Comparison of ENCODE assay signal across 1 cellular context in the genomic region with DNA sequence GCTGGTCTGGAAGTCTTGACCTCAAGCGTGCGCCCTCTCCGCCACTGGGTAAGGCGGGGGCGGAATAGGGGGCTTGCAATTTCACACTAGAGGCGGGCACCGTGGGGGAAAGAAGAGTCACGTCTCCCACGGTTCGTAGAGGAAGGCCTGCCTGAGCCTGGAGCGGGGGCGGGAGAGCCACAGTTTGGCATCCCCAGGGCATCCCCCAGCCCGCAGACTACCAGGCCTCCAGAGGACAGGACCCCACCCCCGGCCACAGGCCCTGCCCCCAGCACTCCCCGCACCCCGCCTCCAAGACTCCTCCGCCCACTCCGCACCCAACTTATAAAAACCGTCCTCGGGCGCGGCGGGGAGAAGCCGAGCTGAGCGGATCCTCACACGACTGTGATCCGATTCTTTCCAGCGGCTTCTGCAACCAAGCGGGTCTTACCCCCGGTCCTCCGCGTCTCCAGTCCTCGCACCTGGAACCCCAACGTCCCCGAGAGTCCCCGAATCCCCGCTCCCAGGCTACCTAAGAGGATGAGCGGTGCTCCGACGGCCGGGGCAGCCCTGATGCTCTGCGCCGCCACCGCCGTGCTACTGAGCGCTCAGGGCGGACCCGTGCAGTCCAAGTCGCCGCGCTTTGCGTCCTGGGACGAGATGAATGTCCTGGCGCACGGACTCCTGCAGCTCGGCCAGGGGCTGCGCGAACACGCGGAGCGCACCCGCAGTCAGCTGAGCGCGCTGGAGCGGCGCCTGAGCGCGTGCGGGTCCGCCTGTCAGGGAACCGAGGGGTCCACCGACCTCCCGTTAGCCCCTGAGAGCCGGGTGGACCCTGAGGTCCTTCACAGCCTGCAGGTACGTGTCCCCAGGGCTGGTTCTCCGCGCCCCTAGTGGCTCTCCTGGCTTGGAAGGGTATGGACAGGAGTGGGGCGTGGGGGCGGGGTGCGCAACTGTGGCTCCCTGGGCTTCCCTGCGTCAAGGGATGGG.
TF ChIP-seq lines count a peak whose summit lies in the region.

ANGPTL4 (plus strand) TSS at position 353 of the 969 bp plus-strand sequence; CDS start at position 520, 167 bp downstream.

TF ChIP-seq in HepG2, 621 proteins besides CTCF, POLR2A, EP300 and RAD21 (continued from another document and continues in another):
- TF ChIP-seq, protein P1, sequence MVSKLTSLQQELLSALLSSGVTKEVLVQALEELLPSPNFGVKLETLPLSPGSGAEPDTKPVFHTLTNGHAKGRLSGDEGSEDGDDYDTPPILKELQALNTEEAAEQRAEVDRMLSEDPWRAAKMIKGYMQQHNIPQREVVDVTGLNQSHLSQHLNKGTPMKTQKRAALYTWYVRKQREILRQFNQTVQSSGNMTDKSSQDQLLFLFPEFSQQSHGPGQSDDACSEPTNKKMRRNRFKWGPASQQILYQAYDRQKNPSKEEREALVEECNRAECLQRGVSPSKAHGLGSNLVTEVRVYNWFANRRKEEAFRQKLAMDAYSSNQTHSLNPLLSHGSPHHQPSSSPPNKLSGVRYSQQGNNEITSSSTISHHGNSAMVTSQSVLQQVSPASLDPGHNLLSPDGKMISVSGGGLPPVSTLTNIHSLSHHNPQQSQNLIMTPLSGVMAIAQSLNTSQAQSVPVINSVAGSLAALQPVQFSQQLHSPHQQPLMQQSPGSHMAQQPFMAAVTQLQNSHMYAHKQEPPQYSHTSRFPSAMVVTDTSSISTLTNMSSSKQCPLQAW (CRISPR knock-in tag; IDR thresholded peaks at IDR 0.05), result peak; percentile 76
- TF ChIP-seq ZNF709 (CRISPR knock-in tag; IDR thresholded peaks at IDR 0.05) (0 out of 2 replicates have a peak, but pooled peaks have one; percentile 33), ZBTB42 (CRISPR knock-in tag; IDR thresholded peaks at IDR 0.05) (0 out of 2 replicates have a peak, but pooled peaks have one; percentile 32), GATA4 (IDR thresholded peaks at IDR 0.05; ENCODE audit: borderline replicate concordance, low read depth) (peak; percentile 32; the same call in 1 of the 2 replicates), MYPOP (CRISPR knock-in tag; IDR thresholded peaks at IDR 0.05) (peak; percentile 96), AKAP8 (CRISPR knock-in tag; IDR thresholded peaks at IDR 0.05) (0 out of 2 replicates have a peak, but pooled peaks have one; percentile 88), ZNF761 (CRISPR knock-in tag; conservative IDR thresholded peaks at IDR 0.05) (no peak; the same call in 1 of the 2 replicates), PAXIP1 (CRISPR knock-in tag; conservative IDR thresholded peaks at IDR 0.05) (peak; percentile 27; the same call in 1 of the 2 replicates), MAFK (conservative IDR thresholded peaks at IDR 0.05 in 1 of 2, IDR thresholded peaks at IDR 0.05 in 1 of 2; ENCODE audit: low read length in 2 of 2) (no peak), NR2F2 (IDR thresholded peaks at IDR 0.05; ENCODE audit: borderline replicate concordance, low read depth) (no peak), JARID2 (CRISPR knock-in tag; IDR thresholded peaks at IDR 0.05; ENCODE audit: insufficient replicate concordance) (no peak), TRIM24 (CRISPR knock-in tag; IDR thresholded peaks at IDR 0.05) (0 out of 2 replicates have a peak, but pooled peaks have one; percentile 45), ZNF543 (CRISPR knock-in tag; IDR thresholded peaks at IDR 0.05) (peak; percentile 66; the same call in 1 of the 2 replicates), KDM5A (IDR thresholded peaks at IDR 0.05; ENCODE audit: borderline replicate concordance, low read length) (no peak), JUND (CRISPR knock-in tag; IDR thresholded peaks at IDR 0.05) (no peak), ZNF790 (CRISPR knock-in tag; IDR thresholded peaks at IDR 0.05; ENCODE audit: borderline replicate concordance) (peak; percentile 52; the same call in 1 of the 2 replicates), ZNF564 (CRISPR knock-in tag; IDR thresholded peaks at IDR 0.05) (peak; percentile 97), ETS1 (CRISPR knock-in tag; IDR thresholded peaks at IDR 0.05) (no peak), DRAP1 (CRISPR knock-in tag; IDR thresholded peaks at IDR 0.05) (peak; percentile 96), NFKB2 (CRISPR knock-in tag; IDR thresholded peaks at IDR 0.05; ENCODE audit: borderline replicate concordance) (0 out of 2 replicates have a peak, but pooled peaks have one; percentile 41), SALL1 (CRISPR knock-in tag; IDR thresholded peaks at IDR 0.05) (peak; percentile 71; the same call in 1 of the 2 replicates), ZFY (CRISPR knock-in tag; IDR thresholded peaks at IDR 0.05) (0 out of 2 replicates have a peak, but pooled peaks have one; percentile 3)
- TF ChIP-seq, protein P2, sequence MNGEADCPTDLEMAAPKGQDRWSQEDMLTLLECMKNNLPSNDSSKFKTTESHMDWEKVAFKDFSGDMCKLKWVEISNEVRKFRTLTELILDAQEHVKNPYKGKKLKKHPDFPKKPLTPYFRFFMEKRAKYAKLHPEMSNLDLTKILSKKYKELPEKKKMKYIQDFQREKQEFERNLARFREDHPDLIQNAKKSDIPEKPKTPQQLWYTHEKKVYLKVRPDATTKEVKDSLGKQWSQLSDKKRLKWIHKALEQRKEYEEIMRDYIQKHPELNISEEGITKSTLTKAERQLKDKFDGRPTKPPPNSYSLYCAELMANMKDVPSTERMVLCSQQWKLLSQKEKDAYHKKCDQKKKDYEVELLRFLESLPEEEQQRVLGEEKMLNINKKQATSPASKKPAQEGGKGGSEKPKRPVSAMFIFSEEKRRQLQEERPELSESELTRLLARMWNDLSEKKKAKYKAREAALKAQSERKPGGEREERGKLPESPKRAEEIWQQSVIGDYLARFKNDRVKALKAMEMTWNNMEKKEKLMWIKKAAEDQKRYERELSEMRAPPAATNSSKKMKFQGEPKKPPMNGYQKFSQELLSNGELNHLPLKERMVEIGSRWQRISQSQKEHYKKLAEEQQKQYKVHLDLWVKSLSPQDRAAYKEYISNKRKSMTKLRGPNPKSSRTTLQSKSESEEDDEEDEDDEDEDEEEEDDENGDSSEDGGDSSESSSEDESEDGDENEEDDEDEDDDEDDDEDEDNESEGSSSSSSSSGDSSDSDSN (CRISPR knock-in tag; IDR thresholded peaks at IDR 0.05), result peak; percentile 82
- TF ChIP-seq, protein P3, sequence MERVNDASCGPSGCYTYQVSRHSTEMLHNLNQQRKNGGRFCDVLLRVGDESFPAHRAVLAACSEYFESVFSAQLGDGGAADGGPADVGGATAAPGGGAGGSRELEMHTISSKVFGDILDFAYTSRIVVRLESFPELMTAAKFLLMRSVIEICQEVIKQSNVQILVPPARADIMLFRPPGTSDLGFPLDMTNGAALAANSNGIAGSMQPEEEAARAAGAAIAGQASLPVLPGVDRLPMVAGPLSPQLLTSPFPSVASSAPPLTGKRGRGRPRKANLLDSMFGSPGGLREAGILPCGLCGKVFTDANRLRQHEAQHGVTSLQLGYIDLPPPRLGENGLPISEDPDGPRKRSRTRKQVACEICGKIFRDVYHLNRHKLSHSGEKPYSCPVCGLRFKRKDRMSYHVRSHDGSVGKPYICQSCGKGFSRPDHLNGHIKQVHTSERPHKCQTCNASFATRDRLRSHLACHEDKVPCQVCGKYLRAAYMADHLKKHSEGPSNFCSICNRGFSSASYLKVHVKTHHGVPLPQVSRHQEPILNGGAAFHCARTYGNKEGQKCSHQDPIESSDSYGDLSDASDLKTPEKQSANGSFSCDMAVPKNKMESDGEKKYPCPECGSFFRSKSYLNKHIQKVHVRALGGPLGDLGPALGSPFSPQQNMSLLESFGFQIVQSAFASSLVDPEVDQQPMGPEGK (CRISPR knock-in tag; IDR thresholded peaks at IDR 0.05), result peak; percentile 57
- TF ChIP-seq, protein P4, sequence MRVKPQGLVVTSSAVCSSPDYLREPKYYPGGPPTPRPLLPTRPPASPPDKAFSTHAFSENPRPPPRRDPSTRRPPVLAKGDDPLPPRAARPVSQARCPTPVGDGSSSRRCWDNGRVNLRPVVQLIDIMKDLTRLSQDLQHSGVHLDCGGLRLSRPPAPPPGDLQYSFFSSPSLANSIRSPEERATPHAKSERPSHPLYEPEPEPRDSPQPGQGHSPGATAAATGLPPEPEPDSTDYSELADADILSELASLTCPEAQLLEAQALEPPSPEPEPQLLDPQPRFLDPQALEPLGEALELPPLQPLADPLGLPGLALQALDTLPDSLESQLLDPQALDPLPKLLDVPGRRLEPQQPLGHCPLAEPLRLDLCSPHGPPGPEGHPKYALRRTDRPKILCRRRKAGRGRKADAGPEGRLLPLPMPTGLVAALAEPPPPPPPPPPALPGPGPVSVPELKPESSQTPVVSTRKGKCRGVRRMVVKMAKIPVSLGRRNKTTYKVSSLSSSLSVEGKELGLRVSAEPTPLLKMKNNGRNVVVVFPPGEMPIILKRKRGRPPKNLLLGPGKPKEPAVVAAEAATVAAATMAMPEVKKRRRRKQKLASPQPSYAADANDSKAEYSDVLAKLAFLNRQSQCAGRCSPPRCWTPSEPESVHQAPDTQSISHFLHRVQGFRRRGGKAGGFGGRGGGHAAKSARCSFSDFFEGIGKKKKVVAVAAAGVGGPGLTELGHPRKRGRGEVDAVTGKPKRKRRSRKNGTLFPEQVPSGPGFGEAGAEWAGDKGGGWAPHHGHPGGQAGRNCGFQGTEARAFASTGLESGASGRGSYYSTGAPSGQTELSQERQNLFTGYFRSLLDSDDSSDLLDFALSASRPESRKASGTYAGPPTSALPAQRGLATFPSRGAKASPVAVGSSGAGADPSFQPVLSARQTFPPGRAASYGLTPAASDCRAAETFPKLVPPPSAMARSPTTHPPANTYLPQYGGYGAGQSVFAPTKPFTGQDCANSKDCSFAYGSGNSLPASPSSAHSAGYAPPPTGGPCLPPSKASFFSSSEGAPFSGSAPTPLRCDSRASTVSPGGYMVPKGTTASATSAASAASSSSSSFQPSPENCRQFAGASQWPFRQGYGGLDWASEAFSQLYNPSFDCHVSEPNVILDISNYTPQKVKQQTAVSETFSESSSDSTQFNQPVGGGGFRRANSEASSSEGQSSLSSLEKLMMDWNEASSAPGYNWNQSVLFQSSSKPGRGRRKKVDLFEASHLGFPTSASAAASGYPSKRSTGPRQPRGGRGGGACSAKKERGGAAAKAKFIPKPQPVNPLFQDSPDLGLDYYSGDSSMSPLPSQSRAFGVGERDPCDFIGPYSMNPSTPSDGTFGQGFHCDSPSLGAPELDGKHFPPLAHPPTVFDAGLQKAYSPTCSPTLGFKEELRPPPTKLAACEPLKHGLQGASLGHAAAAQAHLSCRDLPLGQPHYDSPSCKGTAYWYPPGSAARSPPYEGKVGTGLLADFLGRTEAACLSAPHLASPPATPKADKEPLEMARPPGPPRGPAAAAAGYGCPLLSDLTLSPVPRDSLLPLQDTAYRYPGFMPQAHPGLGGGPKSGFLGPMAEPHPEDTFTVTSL (CRISPR knock-in tag; IDR thresholded peaks at IDR 0.05; ENCODE audit: borderline replicate concordance), result no peak
- TF ChIP-seq, protein P5, sequence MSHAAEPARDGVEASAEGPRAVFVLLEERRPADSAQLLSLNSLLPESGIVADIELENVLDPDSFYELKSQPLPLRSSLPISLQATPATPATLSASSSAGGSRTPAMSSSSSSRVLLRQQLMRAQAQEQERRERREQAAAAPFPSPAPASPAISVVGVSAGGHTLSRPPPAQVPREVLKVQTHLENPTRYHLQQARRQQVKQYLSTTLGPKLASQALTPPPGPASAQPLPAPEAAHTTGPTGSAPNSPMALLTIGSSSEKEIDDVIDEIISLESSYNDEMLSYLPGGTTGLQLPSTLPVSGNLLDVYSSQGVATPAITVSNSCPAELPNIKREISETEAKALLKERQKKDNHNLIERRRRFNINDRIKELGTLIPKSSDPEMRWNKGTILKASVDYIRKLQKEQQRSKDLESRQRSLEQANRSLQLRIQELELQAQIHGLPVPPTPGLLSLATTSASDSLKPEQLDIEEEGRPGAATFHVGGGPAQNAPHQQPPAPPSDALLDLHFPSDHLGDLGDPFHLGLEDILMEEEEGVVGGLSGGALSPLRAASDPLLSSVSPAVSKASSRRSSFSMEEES (CRISPR knock-in tag; IDR thresholded peaks at IDR 0.05), result no peak
